ENCODE assay signal across 20 cellular contexts in genomic region chr22:48687606-48688005, GRCh38.
A peak's percentile ranks its signal among the peaks of the same experiment; 100 is the strongest.
DNase-seq lines count a peak whose midpoint lies in the region; ATAC-seq and TF ChIP-seq lines count a peak whose summit lies in the region.
"Had no signal": no experiment of that assay in that cellular context is flagged by ENCODE, and none has a peak within 500 bp of the region (broad histone marks: within the 10 kb centered on the region; RNA-seq: fewer than 3 reads in every experiment).

No MANE protein-coding gene starts in this region.

- ATAC-seq in left ventricle myocardium superior (no peak), HG03571 (IDR thresholded peaks at IDR 0.05; ENCODE audit: unreplicated experiment) (no peak)
- ATAC-seq: A549; CD8-positive, alpha-beta T cell had no signal

- H3K4me1 Mint-ChIP-seq in endodermal cell (no peaks in the 10 kb centered on the region), neural crest cell (peaks cover 31% of the 10 kb centered on the region), progenitor cell of endocrine pancreas (ENCODE audit: low read depth) (no peaks in the 10 kb centered on the region)
- H3K4me1 Mint-ChIP-seq: B cell had no signal

- peak; percentile 11 for DNase-seq in left ventricle myocardium superior
- DNase-seq in right atrium auricular region (ENCODE audit: low spot score), result no peak
- DNase-seq in endodermal cell, result no peak
- DNase-seq in neural crest cell (ENCODE audit: low read depth, low spot score), result no peak
- no peak for DNase-seq in progenitor cell of endocrine pancreas (ENCODE audit: low spot score, unreplicated experiment)
- no peak for DNase-seq in GOT3 (lab: John Stamatoyannopoulos, UW)
- DNase-seq in effector CD8-positive, alpha-beta T cell (lab: John Stamatoyannopoulos, UW), result no peak
- DNase-seq: AML-193; Caco-2; Calu3; CD4-positive, alpha-beta T cell; CD8-positive, alpha-beta T cell; DMS79 treated with DMSO at 0.1 percent for 48 hours; GF-D8 had no signal

- TF ChIP-seq CTCF in right atrium auricular region (IDR thresholded peaks at IDR 0.05), result no peak
- TF ChIP-seq CTCF in endodermal cell (conservative IDR thresholded peaks at IDR 0.05), result no peak
- no peak for TF ChIP-seq CTCF in neural crest cell (conservative IDR thresholded peaks at IDR 0.05)
- TF ChIP-seq CTCF in progenitor cell of endocrine pancreas (IDR thresholded peaks at IDR 0.05; ENCODE audit: unreplicated experiment), result no peak

- H3K9me3 ChIP-seq in right atrium auricular region, result no peaks in the 10 kb centered on the region
- no peaks in the 10 kb centered on the region for H3K9me3 ChIP-seq in endodermal cell (ENCODE audit: control insufficient read depth, low read length)
- H3K9me3 ChIP-seq: A549, Caco-2 had no signal

- H3K36me3 Mint-ChIP-seq in endodermal cell (ENCODE audit: low read depth), result peaks cover 2% of the 10 kb centered on the region
- H3K36me3 Mint-ChIP-seq in neural crest cell (ENCODE audit: low read depth), result no peaks in the 10 kb centered on the region
- H3K36me3 Mint-ChIP-seq in progenitor cell of endocrine pancreas (ENCODE audit: insufficient read depth), result no peaks in the 10 kb centered on the region
- H3K36me3 Mint-ChIP-seq: CD8-positive, alpha-beta T cell had no signal

- 75 to 94% methylated on average over 1 to 5 of the region's 6 CpGs for WGBS in endodermal cell (ENCODE audit: insufficient coverage in 1 of 2, insufficient read length in 1 of 2), 2 experiments

- H3K4me3 Mint-ChIP-seq in endodermal cell (no peak overlapping the region), neural crest cell (no peak overlapping the region), progenitor cell of endocrine pancreas (ENCODE audit: low read depth) (no peak overlapping the region)
- H3K4me3 Mint-ChIP-seq: B cell; CD4-positive, alpha-beta T cell; CD8-positive, alpha-beta T cell had no signal

- H3K36me3 ChIP-seq in right atrium auricular region (no peaks in the 10 kb centered on the region), endodermal cell (ENCODE audit: control insufficient read depth, insufficient read depth, low read length) (no peaks in the 10 kb centered on the region)
- H3K36me3 ChIP-seq: BLaER1 treated with 17β-estradiol and CSF1 and Interleukin-3, amounts not matched to agents 10 nM and 100 nM had no signal

- intact Hi-C loops in left ventricle myocardium superior (cut with micrococcal nuclease), result no loop called here

- H3K9ac ChIP-seq in endodermal cell (ENCODE audit: extremely low read depth, low read length, poor library complexity, severe bottlenecking), result no peak overlapping the region
- H3K9ac ChIP-seq: BLaER1 treated with 17β-estradiol and CSF1 and Interleukin-3, amounts not matched to agents 10 nM and 100 nM had no signal

- H3K27me3 ChIP-seq in right atrium auricular region, result no peaks in the 10 kb centered on the region
- H3K27me3 ChIP-seq in endodermal cell (ENCODE audit: control insufficient read depth, insufficient read depth, low read length, poor library complexity, severe bottlenecking), result no peaks in the 10 kb centered on the region
- H3K27me3 ChIP-seq: BLaER1 treated with 17β-estradiol and CSF1 and Interleukin-3, amounts not matched to agents 10 nM and 100 nM had no signal

- H3K27me3 Mint-ChIP-seq in endodermal cell (ENCODE audit: insufficient read depth) (no peaks in the 10 kb centered on the region), neural crest cell (ENCODE audit: low read depth) (no peaks in the 10 kb centered on the region), progenitor cell of endocrine pancreas (no peaks in the 10 kb centered on the region)
- H3K27me3 Mint-ChIP-seq: B cell; CD4-positive, alpha-beta T cell had no signal

- H3K4me1 ChIP-seq in right atrium auricular region, result no peaks in the 10 kb centered on the region
- no peaks in the 10 kb centered on the region for H3K4me1 ChIP-seq in endodermal cell (ENCODE audit: control insufficient read depth, insufficient read depth, low read length)
- H3K4me1 ChIP-seq: A549, Caco-2 had no signal

- H3K9me3 Mint-ChIP-seq in endodermal cell (no peaks in the 10 kb centered on the region), neural crest cell (peaks cover 10% of the 10 kb centered on the region), progenitor cell of endocrine pancreas (ENCODE audit: low read depth) (peaks cover 6% of the 10 kb centered on the region)
- H3K9me3 Mint-ChIP-seq: CD4-positive, alpha-beta T cell; CD8-positive, alpha-beta T cell had no signal

- H3K27ac ChIP-seq in right atrium auricular region (no peak overlapping the region), endodermal cell (ENCODE audit: low read depth, low read length) (no peak overlapping the region)
- H3K27ac ChIP-seq: 22Rv1; A549; BLaER1 treated with 17β-estradiol and CSF1 and Interleukin-3, amounts not matched to agents 10 nM and 100 nM; C4-2B had no signal

- H3K4me3 ChIP-seq in right atrium auricular region (no peak overlapping the region), endodermal cell (ENCODE audit: low read length) (no peak overlapping the region)
- H3K4me3 ChIP-seq: A549; BLaER1 treated with 17β-estradiol and CSF1 and Interleukin-3, amounts not matched to agents 10 nM and 100 nM had no signal

- peak overlapping the region; percentile 64 for H3K27ac Mint-ChIP-seq in endodermal cell
- H3K27ac Mint-ChIP-seq in neural crest cell (ENCODE audit: unreplicated experiment), result peak overlapping the region; percentile 35
- peak overlapping the region; percentile 31 for H3K27ac Mint-ChIP-seq in progenitor cell of endocrine pancreas
- H3K27ac Mint-ChIP-seq: B cell; CD4-positive, alpha-beta T cell; CD8-positive, alpha-beta T cell had no signal
